Comparison of ENCODE assay signal across 1 cellular context in the genomic region with DNA sequence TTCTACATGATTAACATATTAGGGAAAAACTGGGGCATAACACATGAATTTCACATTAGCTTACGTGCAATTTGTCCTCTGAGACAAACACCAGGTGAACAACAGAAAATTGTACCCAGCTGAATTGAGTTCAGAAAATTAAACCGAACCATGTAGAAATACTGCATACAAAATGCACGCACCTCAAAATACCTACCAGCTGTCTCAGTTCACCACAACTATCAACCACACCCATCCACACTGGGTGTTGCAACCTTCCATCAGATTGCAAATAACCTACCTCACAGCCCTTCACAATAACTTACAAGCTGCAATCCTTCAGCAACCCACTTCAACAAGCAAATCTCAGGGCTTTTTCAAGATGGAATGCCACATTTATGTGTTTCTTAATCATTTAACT.
TF ChIP-seq lines count a peak whose summit lies in the region.

No MANE protein-coding gene starts in this region.

TF ChIP-seq in HepG2, 621 proteins besides CTCF, POLR2A, EP300 and RAD21 (continued from another document):
- TF ChIP-seq NCOR1 (IDR thresholded peaks at IDR 0.05; ENCODE audit: borderline replicate concordance, low read length) (no peak), HIC2 (CRISPR knock-in tag; IDR thresholded peaks at IDR 0.05; ENCODE audit: low read depth) (no peak), ZBTB37 (CRISPR knock-in tag; IDR thresholded peaks at IDR 0.05) (no peak), ZNF441 (CRISPR knock-in tag; IDR thresholded peaks at IDR 0.05; ENCODE audit: borderline replicate concordance) (no peak)
TF ChIP-seq in HepG2: peak in this region for 3.
